1 cellular context compared by ENCODE assay signal in genomic region chr9:126699401-126699851, GRCh38.
TF ChIP-seq lines count a peak whose summit lies in the region.

No MANE protein-coding gene starts in this region.

TF ChIP-seq in SK-N-SH treated with all-trans-retinoic acid at 6 μM for 48 hours, 23 proteins besides CTCF, POLR2A, EP300 and RAD21 (continued from another document):
- TF ChIP-seq ZNF565 (CRISPR knock-in tag; conservative IDR thresholded peaks at IDR 0.05; ENCODE audit: low read depth) (no peak), POU6F1 (CRISPR knock-in tag; IDR thresholded peaks at IDR 0.05; ENCODE audit: borderline replicate concordance, low read depth) (no peak), CSDC2 (CRISPR knock-in tag; IDR thresholded peaks at IDR 0.05) (no peak), GLIS3 (CRISPR knock-in tag; IDR thresholded peaks at IDR 0.05) (no peak), ZNF70 (CRISPR knock-in tag; IDR thresholded peaks at IDR 0.05) (no peak), BACH2 (CRISPR knock-in tag; IDR thresholded peaks at IDR 0.05; ENCODE audit: borderline replicate concordance) (no peak)
